Comparison of ENCODE assay signal across 20 cellular contexts in genomic region chr11:77236901-77237300, GRCh38.
"Had no signal": no experiment of that assay in that cellular context is flagged by ENCODE, and none has a peak within 500 bp of the region (broad histone marks: within the 10 kb centered on the region; RNA-seq: fewer than 3 reads in every experiment).

No MANE protein-coding gene starts in this region.

- H3K4me3 ChIP-seq: colonic mucosa, left ventricle myocardium inferior, neural progenitor cell had no signal

- ATAC-seq: activated T-cell treated with anti-CD3 and anti-CD28 coated beads, Interleukin-2, amount 50 U/mL, for 4 hours; T-cell had no signal

- H3K9me3 ChIP-seq: colonic mucosa had no signal

- DNase-seq: activated CD4-positive, alpha-beta T cell treated with anti-CD3 and anti-CD28 coated beads, Interleukin-2, amount 50 U/mL, for 1 hour; activated CD4-positive, CD25-positive, alpha-beta regulatory T cell treated with anti-CD3 and anti-CD28 coated beads, Interleukin-2, amount 50 U/mL, for 72 hours; activated CD8-positive, alpha-beta memory T cell treated with anti-CD3 and anti-CD28 coated beads, Interleukin-2, amount 50 U/mL, for 4 hours; activated naive CD4-positive, alpha-beta T cell treated with anti-CD3 and anti-CD28 coated beads for 36 hours; activated T-cell treated with anti-CD3 and anti-CD28 coated beads, Interleukin-2, amount 50 U/mL, for 4 hours; aorta; colonic mucosa; erythroblast; foreskin melanocyte; head of caudate nucleus; kidney glomerular epithelial cell; left ventricle myocardium inferior; naive B cell; stimulated activated CD4-positive, alpha-beta T cell treated with anti-CD3 and anti-CD28 coated beads, Interleukin-12 subunit alpha, Interleukin-12 subunit beta, amount 100 ng/mL, for 4 hours; stimulated activated CD4-positive, alpha-beta T cell treated with anti-CD3 and anti-CD28 coated beads, Interleukin-1b, Interleukin-23, amount 100 ng/mL, for 48 hours; stimulated activated CD8-positive, alpha-beta memory T cell treated with anti-CD3 and anti-CD28 coated beads, Interleukin-4, amount 100 ng/mL, for 48 hours; stimulated activated naive CD4-positive, alpha-beta T cell; T-cell; T-helper 9 cell had no signal

- H3K36me3 ChIP-seq: colonic mucosa, left ventricle myocardium inferior, neural progenitor cell had no signal

- H3K4me1 ChIP-seq: colonic mucosa, left ventricle myocardium inferior, neural progenitor cell had no signal
